ENCODE assay signal across 16 cellular contexts in genomic region chr9:127826253-127826913, GRCh38. TPM values are rescaled to one million over a fixed set of nuclear protein-coding genes. Genes with fewer than 3 reads are reported as not detected.
A peak's percentile ranks its signal among the peaks of the same experiment; 100 is the strongest.
DNase-seq lines count a peak whose midpoint lies in the region; ATAC-seq, FAIRE-seq and TF ChIP-seq lines count a peak whose summit lies in the region.
"Had no signal": no experiment of that assay in that cellular context is flagged by ENCODE, and none has a peak within 500 bp of the region (broad histone marks: within the 10 kb centered on the region; RNA-seq: fewer than 3 reads in every experiment).

No MANE protein-coding gene starts in this region.

- H3K27me3 Mint-ChIP-seq in type B pancreatic cell, result peaks cover 24% of the 10 kb centered on the region
- H3K27me3 Mint-ChIP-seq: activated CD8-positive, alpha-beta memory T cell treated with anti-CD3 and anti-CD28 coated beads, Interleukin-2, amount 10 ng/mL, durations not matched to agents 7 days and 5 days had no signal

- TF ChIP-seq CTCF in heart left ventricle (IDR thresholded peaks at IDR 0.05) (no peak), kidney (IDR thresholded peaks at IDR 0.05; ENCODE audit: borderline replicate concordance, extremely low read depth, insufficient read depth) (no peak), type B pancreatic cell (conservative IDR thresholded peaks at IDR 0.05) (no peak)

- H3K9me3 ChIP-seq in heart left ventricle, result no peaks in the 10 kb centered on the region
- H3K9me3 ChIP-seq in kidney (ENCODE audit: control insufficient read depth in 1 of 2, low read length in 2 of 2), result no peaks in the 10 kb centered on the region

- no peak overlapping the region for H3K4me3 Mint-ChIP-seq in type B pancreatic cell
- H3K4me3 Mint-ChIP-seq: activated CD8-positive, alpha-beta memory T cell treated with anti-CD3 and anti-CD28 coated beads, Interleukin-2, amount 10 ng/mL, durations not matched to agents 7 days and 5 days; neural crest cell had no signal

- H3K4me1 Mint-ChIP-seq in type B pancreatic cell (ENCODE audit: unreplicated experiment), result peaks cover 20% of the 10 kb centered on the region
- H3K4me1 Mint-ChIP-seq: activated CD8-positive, alpha-beta memory T cell treated with anti-CD3 and anti-CD28 coated beads, Interleukin-2, amount 10 ng/mL, durations not matched to agents 7 days and 5 days had no signal

- whole genome bisulfite sequencing in heart left ventricle, 4 donors, result 51 to 61% (median 59%) methylated on average over 5 to 7 of the region's 7 CpGs

- peak overlapping the region; percentile 62 for H3K27ac Mint-ChIP-seq in type B pancreatic cell
- H3K27ac Mint-ChIP-seq: activated CD8-positive, alpha-beta memory T cell treated with anti-CD3 and anti-CD28 coated beads, Interleukin-2, amount 10 ng/mL, durations not matched to agents 7 days and 5 days had no signal

- no peak for TF ChIP-seq POLR2A in heart left ventricle (IDR thresholded peaks at IDR 0.05)

- ATAC-seq in heart left ventricle, result no peak
- ATAC-seq in Right ventricle myocardium inferior, result no peak

- peaks cover 12 to 63% (median 47%) of the 10 kb centered on the region in 12 donors for H3K4me1 ChIP-seq in heart left ventricle
- peaks cover 8 to 29% of the 10 kb centered on the region in 2 donors for H3K4me1 ChIP-seq in kidney (ENCODE audit: control insufficient read depth in 1 of 2, insufficient read depth in 1 of 2, low read depth in 1 of 2, low read length in 2 of 2)

- no peak overlapping the region for H3K4me3 ChIP-seq in heart left ventricle
- H3K4me3 ChIP-seq in kidney (ENCODE audit: low read length in 2 of 2), result no peak overlapping the region

- H3K27ac ChIP-seq in heart left ventricle (peak overlapping the region in 9 of 12 donors; percentile 48 to 96 (median 81)), kidney (ENCODE audit: low read depth in 2 of 2, low read length in 2 of 2) (no peak overlapping the region)
- H3K27ac ChIP-seq: 22Rv1 had no signal

- H3K36me3 ChIP-seq in heart left ventricle, result peaks cover 0 to 90% (median 59%) of the 10 kb centered on the region in 9 donors
- peaks cover 10 to 17% of the 10 kb centered on the region in 2 donors for H3K36me3 ChIP-seq in kidney (ENCODE audit: control insufficient read depth in 1 of 2, insufficient read depth in 2 of 2, low read length in 2 of 2)

- intact Hi-C loops in heart left ventricle (cut with DNase I), result loop anchor here in 5 of 10 donors (5.0 kb wide), 2 partner anchors 36 to 41 kb away; no protein-coding TSS in a partner anchor
- intact Hi-C loops in Right ventricle myocardium inferior (cut with DNase I), result no loop called here
- intact Hi-C loops in kidney (cut with DNase I), result no loop called here

- no peak for FAIRE-seq in kidney (lab: Jason Lieb, UNC)
- FAIRE-seq: astrocyte, colon, frontal cortex had no signal

- DNase-seq in heart left ventricle (no peak), Right ventricle myocardium inferior (ENCODE audit: missing footprints) (no peak), kidney (peak; percentile 47), type B pancreatic cell (ENCODE audit: extremely low spot score, unreplicated experiment) (no peak), NCI-H526 (lab: John Stamatoyannopoulos, UW) (no peak), UCSD-AML1 (lab: John Stamatoyannopoulos, UW; ENCODE audit: unreplicated experiment) (no peak)
- DNase-seq: activated CD4-positive, CD25-positive, alpha-beta regulatory T cell; activated CD8-positive, alpha-beta memory T cell treated with anti-CD3 and anti-CD28 coated beads, Interleukin-2, amount 10 ng/mL, durations not matched to agents 7 days and 5 days; DMS53; NCI-H1048; T-helper 1 cell had no signal

- H3K36me3 Mint-ChIP-seq in type B pancreatic cell, result no peaks in the 10 kb centered on the region
- H3K36me3 Mint-ChIP-seq: activated CD8-positive, alpha-beta memory T cell treated with anti-CD3 and anti-CD28 coated beads, Interleukin-2, amount 10 ng/mL, durations not matched to agents 7 days and 5 days had no signal

- H3K9ac ChIP-seq in kidney (ENCODE audit: low read length in 2 of 2), result no peak overlapping the region

- no peaks in the 10 kb centered on the region for H3K27me3 ChIP-seq in heart left ventricle

- H3K9me3 Mint-ChIP-seq in type B pancreatic cell, result no peaks in the 10 kb centered on the region
- H3K9me3 Mint-ChIP-seq: neural crest cell had no signal

RNA-seq across cellular contexts. Expression of gene FPGS, which starts 23.7 kb away (rescaled TPM):
- 10 to 100 TPM; 39.9 to 55.1 (median 41.5) TPM for total RNA-seq in heart left ventricle
- polyA plus RNA-seq in heart left ventricle, result 10 to 100 TPM; 36.8 to 50.1 TPM
- 30.2 TPM for total RNA-seq in Right ventricle myocardium inferior
- 77.2 TPM for total RNA-seq in kidney
- 44.0 TPM for polyA plus RNA-seq in kidney (ENCODE audit: insufficient read depth, low read depth, low replicate concordance)
- 18.7 and 42.4 TPM in 2 replicates for total RNA-seq in type B pancreatic cell (ENCODE audit: low replicate concordance)

RNA-seq across cellular contexts. Expression of gene ENG, which starts 28.1 kb away (rescaled TPM):
- 100 to 1,000 TPM; 116 to 252 (median 133) TPM for total RNA-seq in heart left ventricle
- 100 to 1,000 TPM; 156 to 245 TPM for polyA plus RNA-seq in heart left ventricle
- total RNA-seq in Right ventricle myocardium inferior, result 131 TPM
- 135 TPM for total RNA-seq in kidney
- polyA plus RNA-seq in kidney (ENCODE audit: insufficient read depth, low read depth, low replicate concordance), result 158 TPM
- 0.86 and 1.6 TPM in 2 replicates for total RNA-seq in type B pancreatic cell (ENCODE audit: low replicate concordance)

RNA-seq across cellular contexts. Expression of gene CDK9, which starts 40.5 kb away (rescaled TPM):
- 10 to 100 TPM; 35.6 to 60.3 (median 47.8) TPM for total RNA-seq in heart left ventricle
- polyA plus RNA-seq in heart left ventricle, result 10 to 100 TPM; 26.2 to 30.4 TPM
- 49.9 TPM for total RNA-seq in Right ventricle myocardium inferior
- total RNA-seq in kidney, result 93.5 TPM
- polyA plus RNA-seq in kidney (ENCODE audit: insufficient read depth, low read depth, low replicate concordance), result 45.2 TPM
- 65.8 and 77.3 TPM in 2 replicates for total RNA-seq in type B pancreatic cell (ENCODE audit: low replicate concordance)

RNA-seq across cellular contexts. Expression of gene SH2D3C, which starts 47.9 kb away (rescaled TPM):
- total RNA-seq in heart left ventricle, result 10 to 100 TPM; 13.7 to 38.9 (median 16.9) TPM
- 10 to 100 TPM; 21.1 to 24.8 TPM for polyA plus RNA-seq in heart left ventricle
- total RNA-seq in Right ventricle myocardium inferior, result 21.3 TPM
- total RNA-seq in kidney, result 27.7 TPM
- 13.7 TPM for polyA plus RNA-seq in kidney (ENCODE audit: insufficient read depth, low read depth, low replicate concordance)
- 1.6 and 7.1 TPM in 2 replicates for total RNA-seq in type B pancreatic cell (ENCODE audit: low replicate concordance)

RNA-seq across cellular contexts. Expression of gene AK1, which starts 51.1 kb away (rescaled TPM):
- total RNA-seq in heart left ventricle, result 100 to 1,000 TPM; 415 to 810 (median 586) TPM
- polyA plus RNA-seq in heart left ventricle, result 1,000 to 10,000 TPM in 1 of 2 donors, 100 to 1,000 TPM in 1; 312 to 1,060 TPM
- 880 TPM for total RNA-seq in Right ventricle myocardium inferior
- total RNA-seq in kidney, result 77.9 TPM
- polyA plus RNA-seq in kidney (ENCODE audit: insufficient read depth, low read depth, low replicate concordance), result 185 TPM
- 35.2 and 59.8 TPM in 2 replicates for total RNA-seq in type B pancreatic cell (ENCODE audit: low replicate concordance)

Comparison
In these comparisons a context has a peak if more than half of its experiments do, and no peak if none do; other contexts are left out.
1. H3K27ac ChIP-seq: peak in heart left ventricle (9 of 12); none in kidney (0 of 2).
2. RNA of gene ENG, which starts 28.1 kb away (total RNA-seq): 135 TPM in kidney (single experiment), 116 to 252 TPM in heart left ventricle and 131 TPM in Right ventricle myocardium inferior (single experiment); 0.86 to 1.6 TPM in type B pancreatic cell; every median in the first group is over 10 times any median in the second.